Comparison of ENCODE assay signal across 11 cellular contexts in the genomic region with DNA sequence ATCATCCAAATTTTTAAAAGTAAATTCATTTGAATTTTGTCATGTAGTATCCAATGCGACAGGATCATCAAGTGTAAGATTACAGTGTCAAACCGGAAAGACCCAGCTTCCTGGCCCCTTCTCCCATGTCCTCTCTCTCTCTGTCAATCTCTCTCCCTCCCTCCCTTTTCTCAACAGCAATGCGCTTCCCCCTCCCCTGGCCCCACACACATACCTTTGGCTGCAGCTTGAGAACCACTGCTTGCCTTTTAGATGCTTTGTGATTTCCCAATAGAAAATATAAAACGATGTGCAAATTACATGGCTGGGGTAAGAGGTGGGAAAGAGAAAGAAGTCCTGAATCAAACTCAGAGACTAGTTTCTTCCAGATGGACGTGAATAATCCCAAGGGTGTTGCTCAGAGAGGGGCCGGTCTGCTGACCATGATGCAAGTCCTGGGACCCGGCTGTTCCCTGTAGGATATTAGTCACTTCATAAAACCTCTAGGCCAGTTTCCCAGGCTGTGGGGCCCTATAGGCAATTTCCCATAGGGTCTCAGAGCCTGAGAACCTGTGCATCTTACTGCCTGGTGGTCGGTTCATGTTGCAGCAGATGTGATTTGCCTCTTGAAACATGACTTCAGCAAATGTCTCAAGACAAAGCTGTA. TPM values are rescaled to one million over a fixed set of nuclear protein-coding genes. Genes with fewer than 3 reads are reported as not detected.
A peak's percentile ranks its signal among the peaks of the same experiment; 100 is the strongest.
DNase-seq lines count a peak whose midpoint lies in the region; ATAC-seq and TF ChIP-seq lines count a peak whose summit lies in the region.
"Had no signal": no experiment of that assay in that cellular context is flagged by ENCODE, and none has a peak within 500 bp of the region (broad histone marks: within the 10 kb centered on the region; RNA-seq: fewer than 3 reads in every experiment).

No MANE protein-coding gene starts in this region.

- intact Hi-C loops in psoas muscle (cut with DNase I), result no loop called here

- no peak overlapping the region for H3K4me3 ChIP-seq in BLaER1 treated with 17β-estradiol and CSF1 and Interleukin-3, amounts not matched to agents 10 nM and 100 nM
- H3K4me3 ChIP-seq in psoas muscle, result no peak overlapping the region
- H3K4me3 ChIP-seq in effector memory CD4-positive, alpha-beta T cell (ENCODE audit: insufficient read depth, low read depth, low read length, poor library complexity, severe bottlenecking), result no peak overlapping the region

- 55 to 64% (median 62%) methylated on average over 8 of the region's 8 CpGs for WGBS in psoas muscle, 3 donors

- ATAC-seq in psoas muscle (peak in 3 of 4 donors; percentile 59 to 71 (median 66)), HG02973 (IDR thresholded peaks at IDR 0.05; ENCODE audit: unreplicated experiment) (no peak)

- no peaks in the 10 kb centered on the region for H3K9me3 ChIP-seq in BLaER1 treated with 17β-estradiol and CSF1 and Interleukin-3, amounts not matched to agents 10 nM and 100 nM (replicated peaks in 1 of 11)
- H3K9me3 ChIP-seq in psoas muscle, result no peaks in the 10 kb centered on the region
- no peaks in the 10 kb centered on the region for H3K9me3 ChIP-seq in effector memory CD4-positive, alpha-beta T cell (ENCODE audit: control insufficient read depth, low read length)

- H3K27me3 ChIP-seq in BLaER1 treated with 17β-estradiol and CSF1 and Interleukin-3, amounts not matched to agents 10 nM and 100 nM, result no peaks in the 10 kb centered on the region
- no peaks in the 10 kb centered on the region for H3K27me3 ChIP-seq in psoas muscle (ENCODE audit: insufficient read depth in 3 of 3, low read length in 2 of 3)
- no peaks in the 10 kb centered on the region for H3K27me3 ChIP-seq in effector memory CD4-positive, alpha-beta T cell (replicated peaks; ENCODE audit: control insufficient read depth, insufficient read depth, low read length, poor library complexity, severe bottlenecking)

- peak overlapping the region; percentile 0 to 88 (median 76); a peak in 20 of 22 replicates for H3K4me2 ChIP-seq in BLaER1 treated with 17β-estradiol and CSF1 and Interleukin-3, amounts not matched to agents 10 nM and 100 nM

- peak overlapping the region in 7 of 11 experiments; percentile 26 to 79 (median 73); a peak in 14 of 22 replicates for H3K27ac ChIP-seq in BLaER1 treated with 17β-estradiol and CSF1 and Interleukin-3, amounts not matched to agents 10 nM and 100 nM
- peak overlapping the region; percentile 1 for H3K27ac ChIP-seq in psoas muscle
- no peak overlapping the region for H3K27ac ChIP-seq in effector memory CD4-positive, alpha-beta T cell (ENCODE audit: insufficient read depth, low read length, poor library complexity, severe bottlenecking)

- no peaks in the 10 kb centered on the region for H3K36me3 ChIP-seq in BLaER1 treated with 17β-estradiol and CSF1 and Interleukin-3, amounts not matched to agents 10 nM and 100 nM
- no peaks in the 10 kb centered on the region for H3K36me3 ChIP-seq in psoas muscle (ENCODE audit: insufficient read depth in 1 of 2, low read depth in 1 of 2)
- no peaks in the 10 kb centered on the region for H3K36me3 ChIP-seq in effector memory CD4-positive, alpha-beta T cell (ENCODE audit: control insufficient read depth, insufficient read depth, low read length)

- peak; percentile 63 for DNase-seq in RKO (ENCODE audit: low spot score)
- DNase-seq in fibroblast of peridontal ligament (ENCODE audit: extremely low read depth), result peak; percentile 83
- DNase-seq in psoas muscle, result peak; percentile 34 to 70
- DNase-seq in DMS153 (lab: John Stamatoyannopoulos, UW), result no peak
- no peak for DNase-seq in cerebellar nuclear complex (lab: John Stamatoyannopoulos, UW)
- DNase-seq in effector memory CD4-positive, alpha-beta T cell, result no peak
- DNase-seq: DND-41; effector CD4-positive, alpha-beta T cell; NCI-H1694 treated with DMSO at 0.1 percent for 48 hours had no signal

- H3K4me1 ChIP-seq in BLaER1 treated with 17β-estradiol and CSF1 and Interleukin-3, amounts not matched to agents 10 nM and 100 nM, result peaks cover 51 to 100% (median 99%) of the 10 kb centered on the region in 10 experiments
- no peaks in the 10 kb centered on the region for H3K4me1 ChIP-seq in psoas muscle
- H3K4me1 ChIP-seq in effector memory CD4-positive, alpha-beta T cell (ENCODE audit: control insufficient read depth, insufficient read depth, low read length, poor library complexity, severe bottlenecking), result peaks cover 27% of the 10 kb centered on the region

- no peak for TF ChIP-seq CTCF in psoas muscle (IDR thresholded peaks at IDR 0.05)

- H3K9ac ChIP-seq in BLaER1 treated with 17β-estradiol and CSF1 and Interleukin-3, amounts not matched to agents 10 nM and 100 nM, result peak overlapping the region in 4 of 11 experiments; percentile 27 to 55 (median 35); a peak in 6 of 22 replicates

- H4K20me1 ChIP-seq in BLaER1 treated with 17β-estradiol and CSF1 and Interleukin-3, amounts not matched to agents 10 nM and 100 nM, result no peaks in the 10 kb centered on the region

RNA-seq across cellular contexts. Expression of a gene that starts 34.3 kb away (rescaled TPM):
- 10 to 100 TPM; 19.3 to 32.4 (median 27.1) TPM for total RNA-seq in psoas muscle
- polyA plus RNA-seq in psoas muscle, result 10 to 100 TPM in 2 of 3 donors, 1 to 10 TPM in 1; 8.5 to 13.9 (median 12.6) TPM

Comparison
In these comparisons a context has a peak if more than half of its experiments do, and no peak if none do; other contexts are left out.
1. DNase-seq: peak in RKO (single experiment), fibroblast of peridontal ligament (single experiment) and psoas muscle (2 of 2); none in DMS153 (single experiment), cerebellar nuclear complex (0 of 2) and effector memory CD4-positive, alpha-beta T cell (0 of 3).